Comparison of ENCODE assay signal across 1 cellular context in the genomic region with DNA sequence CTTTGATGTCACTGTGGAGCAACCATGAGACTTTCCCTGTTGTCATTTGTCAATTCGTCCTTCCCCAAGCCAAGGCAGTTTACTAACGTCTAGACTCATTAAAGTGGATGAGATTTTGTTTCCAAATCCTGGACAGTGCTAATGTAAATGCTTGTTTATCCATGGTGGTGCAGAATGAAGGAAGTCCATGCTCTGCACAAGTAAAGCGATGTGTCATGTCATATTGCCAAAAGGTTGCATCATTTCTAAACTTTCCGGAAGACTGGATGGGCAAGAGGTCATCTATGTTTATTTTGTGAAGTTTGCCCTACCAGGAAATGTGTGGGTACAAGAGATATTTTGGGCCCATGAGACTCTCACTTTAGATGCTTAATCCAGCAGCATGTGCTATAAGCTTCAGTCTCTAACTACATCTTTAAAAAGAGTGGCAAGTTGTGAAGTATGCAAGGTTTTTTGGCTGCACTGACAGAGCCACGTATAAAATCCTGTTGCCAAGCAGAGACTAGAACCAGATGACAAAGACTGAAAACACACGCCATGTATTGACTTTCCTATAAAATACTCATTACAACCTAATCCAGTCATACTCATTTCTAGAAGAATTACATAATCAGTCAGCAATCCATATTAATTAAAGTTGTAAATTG.
TF ChIP-seq lines count a peak whose summit lies in the region.

No MANE protein-coding gene starts in this region.

TF ChIP-seq in GM12878, 131 proteins besides CTCF, POLR2A, EP300 and RAD21 (continued from another document):
- TF ChIP-seq FOXM1 (IDR thresholded peaks at IDR 0.05; ENCODE audit: low read depth, low read length) (no peak), FOS (IDR thresholded peaks at IDR 0.05; ENCODE audit: borderline replicate concordance, extremely low read depth, insufficient read length) (no peak), NR2C2 (IDR thresholded peaks at IDR 0.05; ENCODE audit: borderline replicate concordance, control insufficient read depth, insufficient read length, low read depth) (no peak), MEF2A (IDR thresholded peaks at IDR 0.05; ENCODE audit: insufficient read depth, low read depth, low read length) (0 out of 2 replicates have a peak, but pooled peaks have one; percentile 41), CBFB (IDR thresholded peaks at IDR 0.05; ENCODE audit: low read depth) (no peak), POU2F2 (IDR thresholded peaks at IDR 0.05; ENCODE audit: borderline replicate concordance, low read depth, low read length) (no peak), YBX1 (IDR thresholded peaks at IDR 0.05) (no peak), SMAD1 (IDR thresholded peaks at IDR 0.05; ENCODE audit: low read depth, partially characterized antibody) (no peak), NFYA (IDR thresholded peaks at IDR 0.05; ENCODE audit: borderline replicate concordance, low read depth, low read length) (no peak), SIN3A (IDR thresholded peaks at IDR 0.05; ENCODE audit: low read depth, low read length) (no peak), HDAC2 (IDR thresholded peaks at IDR 0.05) (no peak), CREB1 (IDR thresholded peaks at IDR 0.05; ENCODE audit: low read depth) (peak; percentile 39; the same call in 1 of the 2 replicates)
- TF ChIP-seq, protein P1, sequence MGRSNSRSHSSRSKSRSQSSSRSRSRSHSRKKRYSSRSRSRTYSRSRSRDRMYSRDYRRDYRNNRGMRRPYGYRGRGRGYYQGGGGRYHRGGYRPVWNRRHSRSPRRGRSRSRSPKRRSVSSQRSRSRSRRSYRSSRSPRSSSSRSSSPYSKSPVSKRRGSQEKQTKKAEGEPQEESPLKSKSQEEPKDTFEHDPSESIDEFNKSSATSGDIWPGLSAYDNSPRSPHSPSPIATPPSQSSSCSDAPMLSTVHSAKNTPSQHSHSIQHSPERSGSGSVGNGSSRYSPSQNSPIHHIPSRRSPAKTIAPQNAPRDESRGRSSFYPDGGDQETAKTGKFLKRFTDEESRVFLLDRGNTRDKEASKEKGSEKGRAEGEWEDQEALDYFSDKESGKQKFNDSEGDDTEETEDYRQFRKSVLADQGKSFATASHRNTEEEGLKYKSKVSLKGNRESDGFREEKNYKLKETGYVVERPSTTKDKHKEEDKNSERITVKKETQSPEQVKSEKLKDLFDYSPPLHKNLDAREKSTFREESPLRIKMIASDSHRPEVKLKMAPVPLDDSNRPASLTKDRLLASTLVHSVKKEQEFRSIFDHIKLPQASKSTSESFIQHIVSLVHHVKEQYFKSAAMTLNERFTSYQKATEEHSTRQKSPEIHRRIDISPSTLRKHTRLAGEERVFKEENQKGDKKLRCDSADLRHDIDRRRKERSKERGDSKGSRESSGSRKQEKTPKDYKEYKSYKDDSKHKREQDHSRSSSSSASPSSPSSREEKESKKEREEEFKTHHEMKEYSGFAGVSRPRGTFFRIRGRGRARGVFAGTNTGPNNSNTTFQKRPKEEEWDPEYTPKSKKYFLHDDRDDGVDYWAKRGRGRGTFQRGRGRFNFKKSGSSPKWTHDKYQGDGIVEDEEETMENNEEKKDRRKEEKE (IDR thresholded peaks at IDR 0.05) = no peak
